In genomic region chr3:184789314-184789998, GRCh38 we compare ENCODE assay signal across 23 cellular contexts. TPM values are rescaled to one million over a fixed set of nuclear protein-coding genes. Genes with fewer than 3 reads are reported as not detected.
A peak's percentile ranks its signal among the peaks of the same experiment; 100 is the strongest.
DNase-seq lines count a peak whose midpoint lies in the region; ATAC-seq, FAIRE-seq and TF ChIP-seq lines count a peak whose summit lies in the region.
"Had no signal": no experiment of that assay in that cellular context is flagged by ENCODE, and none has a peak within 500 bp of the region (broad histone marks: within the 10 kb centered on the region; RNA-seq: fewer than 3 reads in every experiment).

No MANE protein-coding gene starts in this region.

- TF ChIP-seq EP300 in H1 (IDR thresholded peaks at IDR 0.05; ENCODE audit: borderline replicate concordance in 1 of 2, low read depth in 2 of 2, low read length in 2 of 2): no peak

- no peak overlapping the region for H2BK12ac ChIP-seq in H1 (ENCODE audit: low read depth, low read length)

- no peak for TF ChIP-seq RAD21 in H1 (IDR thresholded peaks at IDR 0.05 in 1 of 2, conservative IDR thresholded peaks at IDR 0.05 in 1 of 2; ENCODE audit: low read depth in 2 of 2, low read length in 2 of 2)

- ATAC-seq in pancreas (peak; percentile 51 to 81 (median 66)), GM19324 (IDR thresholded peaks at IDR 0.05; ENCODE audit: low FRiP score, unreplicated experiment) (no peak)
- ATAC-seq: A549, GM23338 had no signal

- H3K9ac ChIP-seq in SK-N-MC (ENCODE audit: insufficient read length): no peak overlapping the region
- H3K9ac ChIP-seq in H1 (replicated peaks in 1 of 4; ENCODE audit: extremely low read depth in 1 of 4, low read depth in 3 of 4, low read length in 3 of 4): no peak overlapping the region

- no peak overlapping the region for H4K91ac ChIP-seq in H1 (replicated peaks; ENCODE audit: insufficient read length, low read length)

- WGBS in H1 (ENCODE audit: extremely low coverage in 1 of 2, insufficient coverage in 1 of 2, insufficient read length in 1 of 2, insufficient replicate concordance in 2 of 2, low coverage in 1 of 2, low lambda C conversion rate in 2 of 2, missing lambda C conversion rate in 1 of 2), 2 experiments: 85% methylated on average over 5 of the region's 5 CpGs; no CpG with 5 or more reads in 1 of the 2 experiments
- 40 to 49% methylated on average over 5 of the region's 5 CpGs for WGBS in pancreas, 2 donors

- no peak overlapping the region for H3K4ac ChIP-seq in H1 (replicated peaks; ENCODE audit: insufficient read length, low read depth, low read length)

- no peak overlapping the region for H2BK120ac ChIP-seq in H1 (replicated peaks; ENCODE audit: low read depth, low read length)

- H3K9me3 ChIP-seq in SK-N-MC (ENCODE audit: low read depth, low read length): no peaks in the 10 kb centered on the region
- no peaks in the 10 kb centered on the region for H3K9me3 ChIP-seq in H1 (ENCODE audit: insufficient read depth in 2 of 2, low read depth in 1 of 2, low read length in 1 of 2)
- no peaks in the 10 kb centered on the region for H3K9me3 ChIP-seq in pancreas
- H3K9me3 ChIP-seq: A549, BE2C, SJSA1 had no signal

- H3K79me1 ChIP-seq in H1 (ENCODE audit: low read depth, low read length): no peaks in the 10 kb centered on the region

- TF ChIP-seq POLR2A in H1 (IDR thresholded peaks at IDR 0.05; ENCODE audit: control extremely low read depth in 1 of 2, low read depth in 2 of 2, low read length in 2 of 2): no peak

- no peak overlapping the region for H3K18ac ChIP-seq in H1 (ENCODE audit: extremely low read depth, low read length)

- DNase-seq in EH (ENCODE audit: low read depth) (peak; percentile 37), SK-N-MC (ENCODE audit: low read depth, low spot score) (no peak), H1 (ENCODE audit: low read depth in 1 of 2, low spot score in 2 of 2) (no peak), pancreas (peak in 1 of 6 donors; percentile 56), SHP77 treated with DMSO at 0.1 percent for 48 hours (lab: John Stamatoyannopoulos, UW) (no peak), germinal center (ENCODE audit: low spot score) (no peak)
- DNase-seq: BE2C; CD4-positive, CD25-positive, alpha-beta regulatory T cell; DMS79 treated with DMSO at 0.1 percent for 48 hours; HCEC 1CT; KBM-7; NCI-H1092 treated with DMSO at 0.1 percent for 48 hours; NCI-H1436 treated with DMSO at 0.1 percent for 48 hours; NCI-H2029 treated with DMSO at 0.1 percent for 48 hours; NCI-H446; NCI-H526; OCI-M1 had no signal

- intact Hi-C loops in pancreas (cut with DNase I): no loop called here

- H4K8ac ChIP-seq in H1 (ENCODE audit: extremely low read depth, insufficient read depth, low read length): no peak overlapping the region

- H2AK5ac ChIP-seq in H1 (ENCODE audit: low read depth, low read length): no peak overlapping the region

- no peak overlapping the region for H2BK5ac ChIP-seq in H1 (ENCODE audit: low read depth, low read length)

- no peak overlapping the region for H2BK20ac ChIP-seq in H1 (ENCODE audit: low read length)

- peaks cover 0 to 5% (median 1%) of the 10 kb centered on the region in 4 experiments; a peak in 4 of 7 replicates for H3K4me1 ChIP-seq in H1 (replicated peaks in 1 of 4; ENCODE audit: control insufficient read depth in 3 of 4, insufficient read depth in 4 of 4, low read length in 3 of 4)
- peaks cover 0 to 7% (median 4%) of the 10 kb centered on the region in 3 donors for H3K4me1 ChIP-seq in pancreas
- H3K4me1 ChIP-seq: A549, BE2C had no signal

- H2AFZ ChIP-seq in H1 (ENCODE audit: low read length): no peak overlapping the region
- H2AFZ ChIP-seq: GM23338 had no signal

- TF ChIP-seq CTCF in H1 (IDR thresholded peaks at IDR 0.05; ENCODE audit: control extremely low read depth in 1 of 3, insufficient read depth in 1 of 3, low read depth in 1 of 3, low read length in 3 of 3) (no peak), pancreas (IDR thresholded peaks at IDR 0.05) (no peak)

- CTCF ChIA-PET in H1 (lab: Charles Lee; ENCODE audit: partially characterized antibody): interaction anchor here (0.7 to 5.5 kb wide), 10 partner anchors 12 to 264 kb away, joined by 3 to 37 read pairs (median 4); partner anchors contain the start of gene VPS8

- H3K27me3 ChIP-seq in H1 (replicated peaks in 1 of 4; ENCODE audit: control insufficient read depth in 3 of 4, extremely low read depth in 1 of 4, insufficient read depth in 3 of 4, low read length in 3 of 4) (no peaks in the 10 kb centered on the region; a peak in 1 of 7 replicates), pancreas (no peaks in the 10 kb centered on the region)
- H3K27me3 ChIP-seq: BE2C, SJSA1 had no signal

- H4K5ac ChIP-seq in H1 (ENCODE audit: insufficient read length, low read depth, low read length): no peak overlapping the region

- POLR2A ChIA-PET in H1 (lab: Charles Lee; ENCODE audit: partially characterized antibody): interaction anchor here (0.7 kb wide), 1 partner anchor 22 kb away, joined by 3 read pairs; the partner anchor contains the start of gene VPS8

- no peak overlapping the region for H3K23ac ChIP-seq in H1 (ENCODE audit: insufficient read length)

- no peak overlapping the region for H3K56ac ChIP-seq in H1 (replicated peaks; ENCODE audit: insufficient read length, low read depth, low read length)

- no peaks in the 10 kb centered on the region for H3K23me2 ChIP-seq in H1 (ENCODE audit: low read depth, low read length)

- no peak overlapping the region for H3K4me2 ChIP-seq in H1 (ENCODE audit: insufficient read depth in 1 of 2, low read depth in 2 of 2, low read length in 2 of 2)
- H3K4me2 ChIP-seq: A549, GM23338 had no signal

- H3K27ac ChIP-seq in SK-N-MC (peak overlapping the region; percentile 6; the same call in 1 of the 2 replicates), H1 (ENCODE audit: low read depth, low read length) (no peak overlapping the region), pancreas (no peak overlapping the region)
- H3K27ac ChIP-seq: A549, SJSA1 had no signal

- no peaks in the 10 kb centered on the region for H3K79me2 ChIP-seq in H1 (ENCODE audit: control insufficient read depth in 1 of 2, insufficient read depth in 2 of 2, low read length in 2 of 2)

- H2BK15ac ChIP-seq in H1 (ENCODE audit: low read length): no peak overlapping the region

- H3K4me3 ChIP-seq in SK-N-MC (no peak overlapping the region), H1 (ENCODE audit: extremely low read depth in 1 of 4, insufficient read depth in 2 of 4, low read depth in 3 of 4, low read length in 4 of 4) (no peak overlapping the region), pancreas (no peak overlapping the region)
- H3K4me3 ChIP-seq: A549, GM23338, SJSA1 had no signal

- no peaks in the 10 kb centered on the region for H3K36me3 ChIP-seq in SK-N-MC (ENCODE audit: insufficient read depth, low read length)
- H3K36me3 ChIP-seq in H1 (ENCODE audit: control insufficient read depth in 2 of 4, insufficient read depth in 4 of 4, low read length in 3 of 4): no peaks in the 10 kb centered on the region
- no peaks in the 10 kb centered on the region for H3K36me3 ChIP-seq in pancreas
- H3K36me3 ChIP-seq: BE2C, SJSA1 had no signal

- H4K20me1 ChIP-seq in H1 (replicated peaks in 1 of 2; ENCODE audit: control insufficient read depth in 1 of 2, insufficient read depth in 2 of 2, low read length in 2 of 2): no peaks in the 10 kb centered on the region

- FAIRE-seq in H1 (lab: Jason Lieb, UNC): no peak
- no peak for FAIRE-seq in pancreas (lab: Jason Lieb, UNC)
- FAIRE-seq: A549, G401.6, RCC 7860 had no signal

- H3K14ac ChIP-seq in H1 (ENCODE audit: insufficient read length): no peak overlapping the region

TF ChIP-seq in H1, 55 proteins besides CTCF, POLR2A, EP300 and RAD21:
- TF ChIP-seq GTF2F1 (IDR thresholded peaks at IDR 0.05; ENCODE audit: borderline replicate concordance, low read depth, low read length) (no peak), E2F6 (IDR thresholded peaks at IDR 0.05) (peak; percentile 27; the same call in 1 of the 2 replicates)

RNA-seq across cellular contexts. Expression of gene VPS8, which starts 22.5 kb away (rescaled TPM):
- total RNA-seq in H1 (2021; fragmentation: NEBNext Ultra II Directional; extraction: Animal tissue kit (Norgen Biotek cat#: 25700)): 38.0 and 41.0 TPM in 2 replicates
- polyA plus RNA-seq in H1 (2011; rRNA removed) (11.6 and 13.0 TPM in 2 replicates), pancreas (10 to 100 TPM in 1 of 2 donors, 1 to 10 TPM in 1; 7.9 to 14.6 TPM)
- 17.5 TPM for polyA plus RNA-seq in H1 (2011; cell fraction: cytosol; rRNA removed)
- polyA plus RNA-seq in H1 (2011; cell fraction: nucleus; rRNA removed): 13.0 TPM
- 13.6 to 18.2 TPM (median 16.1 TPM) in 4 replicates for polyA plus RNA-seq in H1 (2012, experiment 1 of 2)
- 1.2 TPM for polyA plus RNA-seq in H1 (2012, experiment 2 of 2)
- 11.4 TPM for polyA plus RNA-seq in H1 (2013, experiment 1 of 2)
- 11.6 TPM for polyA plus RNA-seq in H1 (2013, experiment 2 of 2)
- 52.1 and 77.3 TPM in 2 replicates for polyA minus RNA-seq in H1 (2011; rRNA and poly(A)+ RNA removed)
- 21.4 TPM for polyA minus RNA-seq in H1 (2011; cell fraction: cytosol; rRNA and poly(A)+ RNA removed)
- polyA minus RNA-seq in H1 (2011; cell fraction: nucleus; rRNA and poly(A)+ RNA removed): 144 TPM
- total RNA-seq in pancreas: 10 to 100 TPM; 11.8 to 37.5 (median 21.2) TPM
